Comparison of ENCODE assay signal across 22 cellular contexts in genomic region chr2:100887039-100887578, GRCh38.
DNase-seq lines count a peak whose midpoint lies in the region.
"Had no signal": no experiment of that assay in that cellular context is flagged by ENCODE, and none has a peak within 500 bp of the region (broad histone marks: within the 10 kb centered on the region; RNA-seq: fewer than 3 reads in every experiment).

No MANE protein-coding gene starts in this region.

- H2BK12ac ChIP-seq in mesenchymal stem cell (ENCODE audit: low read length in 2 of 2): peak overlapping the region in 1 of 2 experiments; percentile 23

- H3K36me3 ChIP-seq in mesenchymal stem cell (ENCODE audit: control insufficient read depth in 1 of 2, insufficient read depth in 2 of 2, low read depth in 1 of 2, low read length in 2 of 2) (no peaks in the 10 kb centered on the region), urinary bladder (ENCODE audit: insufficient read depth) (no peaks in the 10 kb centered on the region)
- H3K36me3 ChIP-seq: adrenal gland, ovary, WERI-Rb-1 had no signal

- H4K8ac ChIP-seq in mesenchymal stem cell (ENCODE audit: low read length): peak overlapping the region; percentile 72

- H2AK5ac ChIP-seq in mesenchymal stem cell (ENCODE audit: low read length, severe bottlenecking): no peak overlapping the region

- peak overlapping the region in 1 of 2 experiments; percentile 6 for H3K23ac ChIP-seq in mesenchymal stem cell (ENCODE audit: low read length in 2 of 2)

- H2BK15ac ChIP-seq in mesenchymal stem cell (ENCODE audit: low read depth, poor library complexity, severe bottlenecking): no peak overlapping the region

- H3K4me2 ChIP-seq in mesenchymal stem cell (ENCODE audit: low read length, poor library complexity, severe bottlenecking): no peak overlapping the region

- no peaks in the 10 kb centered on the region for H3K9me3 ChIP-seq in mesenchymal stem cell (ENCODE audit: control insufficient read depth, low read length)
- H3K9me3 ChIP-seq: adrenal gland, ovary had no signal

- peak overlapping the region; percentile 17 for H3K27ac ChIP-seq in angular gyrus (ENCODE audit: low read depth, low read length)
- no peak overlapping the region for H3K27ac ChIP-seq in mesenchymal stem cell (ENCODE audit: low read length, poor library complexity, severe bottlenecking)
- peak overlapping the region; percentile 62 for H3K27ac ChIP-seq in urinary bladder (ENCODE audit: low read depth)
- H3K27ac ChIP-seq: adrenal gland, ovary, WERI-Rb-1 had no signal

- no peaks in the 10 kb centered on the region for H3K79me1 ChIP-seq in mesenchymal stem cell (replicated peaks; ENCODE audit: low read length, poor library complexity, severe bottlenecking)

- H2BK5ac ChIP-seq in mesenchymal stem cell (ENCODE audit: low read depth, low read length, poor library complexity, severe bottlenecking): no peak overlapping the region

- peak overlapping the region in 1 of 2 experiments; percentile 42 for H3K4ac ChIP-seq in mesenchymal stem cell (ENCODE audit: low read depth in 1 of 2, low read length in 2 of 2)

- peak overlapping the region; percentile 55 for H4K91ac ChIP-seq in mesenchymal stem cell (ENCODE audit: low read length)

- peak overlapping the region in 1 of 2 experiments; percentile 13 for H3K18ac ChIP-seq in mesenchymal stem cell (ENCODE audit: low read depth in 1 of 2, low read length in 2 of 2)

- H3K4me3 ChIP-seq in mesenchymal stem cell (ENCODE audit: insufficient read depth in 1 of 2, low read depth in 1 of 2, low read length in 2 of 2): no peak overlapping the region
- H3K4me3 ChIP-seq in urinary bladder (ENCODE audit: low read depth, low read length): no peak overlapping the region
- H3K4me3 ChIP-seq: adrenal gland, ovary had no signal

- peaks cover 3% of the 10 kb centered on the region for H3K4me1 ChIP-seq in mesenchymal stem cell (ENCODE audit: control insufficient read depth, insufficient read depth, low read depth, low read length)
- H3K4me1 ChIP-seq in urinary bladder (ENCODE audit: insufficient read depth): peaks cover 1% of the 10 kb centered on the region

- H3K27me3 ChIP-seq in mesenchymal stem cell (ENCODE audit: control insufficient read depth in 1 of 2, insufficient read depth in 1 of 2, low read length in 2 of 2): peaks cover 0 to 4% of the 10 kb centered on the region in 2 experiments
- H3K27me3 ChIP-seq: adrenal gland, ovary had no signal

- H3K9ac ChIP-seq in mesenchymal stem cell (ENCODE audit: low read length): no peak overlapping the region

- peak overlapping the region in 1 of 2 experiments; percentile 23 for H3K14ac ChIP-seq in mesenchymal stem cell (ENCODE audit: low read length in 2 of 2)

- no peak overlapping the region for H2AFZ ChIP-seq in mesenchymal stem cell (ENCODE audit: low read depth, low read length)

- DNase-seq in NCI-H526 treated with DMSO at 0.1 percent for 48 hours (lab: John Stamatoyannopoulos, UW): peak; percentile 22
- no peak for DNase-seq in mesenchymal stem cell
- no peak for DNase-seq in COR-L47 (lab: John Stamatoyannopoulos, UW)
- no peak for DNase-seq in GM19238 (ENCODE audit: insufficient read length, low spot score)
- DNase-seq in NCI-H187 (lab: John Stamatoyannopoulos, UW): no peak
- DNase-seq: activated CD4-positive, alpha-beta T cell treated with anti-CD3 and anti-CD28 coated beads for 48 hours; activated naive CD4-positive, alpha-beta T cell treated with anti-CD3 and anti-CD28 coated beads, Interleukin-2, amount 10 ng/mL, durations not matched to agents 7 days and 5 days; cerebellar nuclear complex; DND-41; GF-D8; H9; Kasumi-1; NCI-H1417 treated with DMSO at 0.1 percent for 48 hours; NCI-H774; ovary; small intestine; stimulated activated naive CD4-positive, alpha-beta T cell treated with Interleukin-2 at 50 U/mL for 16 hours; T1000; WERI-Rb-1 had no signal

- WGBS in mesenchymal stem cell: 95% methylated on average over 9 of the region's 11 CpGs
- 73% methylated on average over 11 of the region's 11 CpGs for WGBS in urinary bladder

- no peak overlapping the region for H2BK120ac ChIP-seq in mesenchymal stem cell (ENCODE audit: low read depth, low read length)
